Comparison of ENCODE assay signal across 13 cellular contexts in the genomic region with DNA sequence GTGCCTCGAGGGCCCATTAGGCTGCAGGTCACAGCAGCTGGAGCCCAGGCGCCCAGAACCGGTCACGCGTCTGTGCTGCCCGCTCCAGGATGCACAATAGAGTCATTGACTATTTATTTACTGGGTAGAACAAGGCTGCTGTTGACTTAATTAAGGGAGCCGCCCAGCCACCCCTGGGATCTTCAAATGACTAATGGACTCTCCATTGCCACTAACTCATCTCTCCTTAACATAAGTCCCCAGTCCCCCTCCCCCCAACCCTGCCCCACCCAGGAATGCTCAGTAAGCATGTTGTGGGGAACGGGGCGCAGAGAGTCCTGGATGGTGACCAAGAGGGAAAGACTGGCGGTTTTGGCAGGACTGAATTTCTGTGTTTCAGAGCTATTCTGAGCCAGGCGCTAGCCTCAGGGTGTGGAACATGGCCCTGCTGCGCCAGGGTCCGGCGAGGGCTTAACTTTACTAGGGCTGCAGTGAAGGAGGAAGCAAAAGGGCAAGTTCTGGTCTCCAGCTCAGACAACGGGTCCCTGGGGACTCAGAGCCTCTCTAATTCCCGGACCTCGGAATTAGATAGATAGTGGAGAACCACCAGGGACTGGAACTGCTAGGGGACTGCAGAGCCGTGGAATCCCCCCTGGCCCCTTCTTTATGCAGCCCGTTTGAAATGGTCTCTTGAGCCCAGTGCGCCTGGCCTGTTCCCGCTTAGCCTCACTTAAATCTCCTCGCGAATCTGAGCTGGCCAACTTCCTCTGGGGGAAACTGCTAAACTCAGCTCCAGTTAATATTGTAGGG. TPM values are rescaled to one million over a fixed set of nuclear protein-coding genes. Genes with fewer than 3 reads are reported as not detected.
DNase-seq lines count a peak whose midpoint lies in the region; ATAC-seq and TF ChIP-seq lines count a peak whose summit lies in the region.
"Had no signal": no experiment of that assay in that cellular context is flagged by ENCODE, and none has a peak within 500 bp of the region (broad histone marks: within the 10 kb centered on the region; RNA-seq: fewer than 3 reads in every experiment).

No MANE protein-coding gene starts in this region.

- H3K27ac ChIP-seq in breast epithelium (no peak overlapping the region), tibial nerve (peak overlapping the region; percentile 6 to 83 (median 49))
- H3K27ac ChIP-seq: BLaER1, esophagus squamous epithelium, SJCRH30 had no signal

- H3K36me3 Mint-ChIP-seq in MCF 10A (ENCODE audit: insufficient read depth, unreplicated experiment), result no peaks in the 10 kb centered on the region
- H3K36me3 Mint-ChIP-seq in T-cell, result no peaks in the 10 kb centered on the region

- H3K4me3 Mint-ChIP-seq in MCF 10A (ENCODE audit: unreplicated experiment) (no peak overlapping the region), T-cell (no peak overlapping the region)

- TF ChIP-seq POLR2A in breast epithelium (IDR thresholded peaks at IDR 0.05) (no peak), tibial nerve (IDR thresholded peaks at IDR 0.05) (no peak)

- no peaks in the 10 kb centered on the region for H3K27me3 Mint-ChIP-seq in MCF 10A (ENCODE audit: insufficient read depth, unreplicated experiment)
- H3K27me3 Mint-ChIP-seq in T-cell, result peaks cover 19 to 36% of the 10 kb centered on the region in 2 donors

- intact Hi-C loops in MCF 10A (cut with micrococcal nuclease), result loop anchor here (10.0 kb wide), 3 partner anchors 373 to 1883 kb away; partner anchors contain the start of gene ASCC3
- intact Hi-C loops in breast epithelium (cut with DNase I; ENCODE audit: low total_unique reads), result no loop called here

- H3K4me1 ChIP-seq in breast epithelium, result no peaks in the 10 kb centered on the region
- H3K4me1 ChIP-seq in tibial nerve, result peaks cover 0 to 25% (median 5%) of the 10 kb centered on the region in 4 donors
- H3K4me1 ChIP-seq: BLaER1, SJCRH30 had no signal

- H3K9me3 Mint-ChIP-seq in MCF 10A (ENCODE audit: unreplicated experiment) (no peaks in the 10 kb centered on the region), T-cell (peaks cover 0 to 2% (median 0%) of the 10 kb centered on the region in 3 donors)

- ATAC-seq in T-cell (replicated peaks in 1 of 4) (no peak), HG02588 (IDR thresholded peaks at IDR 0.05; ENCODE audit: unreplicated experiment) (no peak)

- CTCF ChIA-PET in MCF 10A (lab: Yijun Ruan, JAX) (interaction anchor here (0.6 kb wide), 1 partner anchor 54 kb away, joined by 3 read pairs; no protein-coding TSS in a partner anchor), T-cell (lab: Charles Lee) (no interaction called here)

- no TSS peak for BruUV-seq in MCF 10A (replicated peaks; lab: Mats Ljungman, UMichigan)

- no peak for TF ChIP-seq CTCF in MCF 10A (IDR thresholded peaks at IDR 0.05; ENCODE audit: unreplicated experiment)
- TF ChIP-seq CTCF in breast epithelium (IDR thresholded peaks at IDR 0.05), result no peak
- TF ChIP-seq CTCF in tibial nerve (IDR thresholded peaks at IDR 0.05), result no peak

- WGBS in tibial nerve, 2 donors, result 11 to 15% methylated on average over 20 to 23 of the region's 23 CpGs

- H3K27me3 ChIP-seq in breast epithelium (peaks cover 0 to 30% of the 10 kb centered on the region in 2 donors), tibial nerve (peaks cover 0 to 27% of the 10 kb centered on the region in 2 donors)

- H3K27ac Mint-ChIP-seq in MCF 10A (ENCODE audit: low read depth, unreplicated experiment) (no peak overlapping the region), T-cell (no peak overlapping the region)

- H3K36me3 ChIP-seq in breast epithelium (no peaks in the 10 kb centered on the region), tibial nerve (no peaks in the 10 kb centered on the region)
- H3K36me3 ChIP-seq: BLaER1, esophagus squamous epithelium, SJCRH30 had no signal

- H3K4me1 Mint-ChIP-seq in MCF 10A (ENCODE audit: insufficient read depth, unreplicated experiment) (peaks cover 13% of the 10 kb centered on the region), T-cell (peaks cover 0 to 4% (median 0%) of the 10 kb centered on the region in 3 donors)

- POLR2A ChIA-PET in MCF 10A (lab: Yijun Ruan, JAX), result interaction anchor here (0.7 kb wide), 1 partner anchor 148 kb away, joined by 3 read pairs; no protein-coding TSS in a partner anchor
- POLR2A ChIA-PET in T-cell (lab: Charles Lee), result no interaction called here

- H3K9me3 ChIP-seq in breast epithelium (no peaks in the 10 kb centered on the region), tibial nerve (no peaks in the 10 kb centered on the region)
- H3K9me3 ChIP-seq: esophagus squamous epithelium, SJCRH30 had no signal

- TF ChIP-seq EP300 in tibial nerve (IDR thresholded peaks at IDR 0.05), result no peak

- DNase-seq in MCF 10A (ENCODE audit: unreplicated experiment) (peak; percentile 26), breast epithelium (ENCODE audit: low spot score in 2 of 2) (no peak), SW480 (ENCODE audit: low spot score) (peak; percentile 45), tibial nerve (ENCODE audit: low spot score in 2 of 2) (peak in 1 of 2 donors; percentile 18), T-cell (no peak), OCI-M1 (lab: John Stamatoyannopoulos, UW) (no peak)
- DNase-seq: esophagus squamous epithelium, midbrain, NCI-H1436 treated with DMSO at 0.1 percent for 48 hours, SJCRH30 had no signal

- H3K4me3 ChIP-seq in breast epithelium (no peak overlapping the region), iPS-11a (ENCODE audit: low read depth, low read length) (peak overlapping the region; percentile 71), tibial nerve (peak overlapping the region in 2 of 4 donors; percentile 13 to 59)
- H3K4me3 ChIP-seq: BLaER1, SJCRH30 had no signal

RNA-seq across cellular contexts. Expression of gene GRIK2, which starts 1.5 kb away (rescaled TPM):
- total RNA-seq in MCF 10A (2022) (0.89 and 2.5 TPM in 2 replicates), breast epithelium (1 to 10 TPM in 2 of 3 donors, not detected in 1; 1.1 to 3.7 TPM), tibial nerve (10 to 100 TPM in 1 of 4 donors, 1 to 10 TPM in 3; 4.7 to 16.2 (median 7.5) TPM), T-cell (under 1 TPM in 2 of 5 donors, not detected in 3; 0.15 to 0.19 TPM)

Comparison
In these comparisons a context has a peak if more than half of its experiments do, and no peak if none do; other contexts are left out.
1. DNase-seq: peak in MCF 10A (single experiment) and SW480 (single experiment); none in breast epithelium (0 of 2), T-cell (0 of 34) and OCI-M1 (single experiment).
2. H3K27ac ChIP-seq: peak in tibial nerve (4 of 4); none in breast epithelium (0 of 2).